Comparison of ENCODE assay signal across 1 cellular context in the genomic region with DNA sequence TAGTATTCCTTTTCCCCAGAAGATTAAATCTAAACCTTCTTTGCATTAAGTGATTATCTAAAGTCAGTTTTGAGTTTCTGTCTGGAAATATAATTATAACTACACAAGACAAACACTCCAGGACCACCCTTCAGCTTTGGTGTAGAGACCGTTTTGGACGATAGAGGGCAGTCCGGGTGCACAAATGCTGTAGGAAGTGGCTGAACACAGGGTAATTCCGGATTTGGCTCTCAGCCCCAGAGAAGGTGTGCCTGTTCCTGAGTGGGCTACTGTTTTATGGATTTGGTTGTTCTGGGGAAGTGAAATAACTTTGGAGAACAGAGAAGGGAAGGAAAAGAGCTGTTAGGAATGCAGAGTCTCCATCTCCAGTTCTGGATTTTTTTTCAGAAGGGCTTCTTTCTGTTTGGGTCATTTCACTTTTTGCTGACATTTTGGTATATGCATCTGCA.
TF ChIP-seq lines count a peak whose summit lies in the region.

No MANE protein-coding gene starts in this region.

TF ChIP-seq in liver, 16 proteins besides CTCF, POLR2A, EP300 and RAD21 (continued from another document):
- TF ChIP-seq, protein P1, sequence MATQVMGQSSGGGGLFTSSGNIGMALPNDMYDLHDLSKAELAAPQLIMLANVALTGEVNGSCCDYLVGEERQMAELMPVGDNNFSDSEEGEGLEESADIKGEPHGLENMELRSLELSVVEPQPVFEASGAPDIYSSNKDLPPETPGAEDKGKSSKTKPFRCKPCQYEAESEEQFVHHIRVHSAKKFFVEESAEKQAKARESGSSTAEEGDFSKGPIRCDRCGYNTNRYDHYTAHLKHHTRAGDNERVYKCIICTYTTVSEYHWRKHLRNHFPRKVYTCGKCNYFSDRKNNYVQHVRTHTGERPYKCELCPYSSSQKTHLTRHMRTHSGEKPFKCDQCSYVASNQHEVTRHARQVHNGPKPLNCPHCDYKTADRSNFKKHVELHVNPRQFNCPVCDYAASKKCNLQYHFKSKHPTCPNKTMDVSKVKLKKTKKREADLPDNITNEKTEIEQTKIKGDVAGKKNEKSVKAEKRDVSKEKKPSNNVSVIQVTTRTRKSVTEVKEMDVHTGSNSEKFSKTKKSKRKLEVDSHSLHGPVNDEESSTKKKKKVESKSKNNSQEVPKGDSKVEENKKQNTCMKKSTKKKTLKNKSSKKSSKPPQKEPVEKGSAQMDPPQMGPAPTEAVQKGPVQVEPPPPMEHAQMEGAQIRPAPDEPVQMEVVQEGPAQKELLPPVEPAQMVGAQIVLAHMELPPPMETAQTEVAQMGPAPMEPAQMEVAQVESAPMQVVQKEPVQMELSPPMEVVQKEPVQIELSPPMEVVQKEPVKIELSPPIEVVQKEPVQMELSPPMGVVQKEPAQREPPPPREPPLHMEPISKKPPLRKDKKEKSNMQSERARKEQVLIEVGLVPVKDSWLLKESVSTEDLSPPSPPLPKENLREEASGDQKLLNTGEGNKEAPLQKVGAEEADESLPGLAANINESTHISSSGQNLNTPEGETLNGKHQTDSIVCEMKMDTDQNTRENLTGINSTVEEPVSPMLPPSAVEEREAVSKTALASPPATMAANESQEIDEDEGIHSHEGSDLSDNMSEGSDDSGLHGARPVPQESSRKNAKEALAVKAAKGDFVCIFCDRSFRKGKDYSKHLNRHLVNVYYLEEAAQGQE (IDR thresholded peaks at IDR 0.05), result no peak
- TF ChIP-seq JUND (IDR thresholded peaks at IDR 0.05), result no peak
- no peak for TF ChIP-seq RXRA (IDR thresholded peaks at IDR 0.05)
- TF ChIP-seq FOXA1 (IDR thresholded peaks at IDR 0.05), result no peak
- TF ChIP-seq, protein P2, sequence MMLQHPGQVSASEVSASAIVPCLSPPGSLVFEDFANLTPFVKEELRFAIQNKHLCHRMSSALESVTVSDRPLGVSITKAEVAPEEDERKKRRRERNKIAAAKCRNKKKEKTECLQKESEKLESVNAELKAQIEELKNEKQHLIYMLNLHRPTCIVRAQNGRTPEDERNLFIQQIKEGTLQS (IDR thresholded peaks at IDR 0.05), result no peak
- TF ChIP-seq GABPA (IDR thresholded peaks at IDR 0.05 in 1 of 2, conservative IDR thresholded peaks at IDR 0.05 in 1 of 2), result no peak
- TF ChIP-seq FOXA2 (IDR thresholded peaks at IDR 0.05), result no peak
- no peak for TF ChIP-seq TAF1 (conservative IDR thresholded peaks at IDR 0.05)
- TF ChIP-seq, protein P3, sequence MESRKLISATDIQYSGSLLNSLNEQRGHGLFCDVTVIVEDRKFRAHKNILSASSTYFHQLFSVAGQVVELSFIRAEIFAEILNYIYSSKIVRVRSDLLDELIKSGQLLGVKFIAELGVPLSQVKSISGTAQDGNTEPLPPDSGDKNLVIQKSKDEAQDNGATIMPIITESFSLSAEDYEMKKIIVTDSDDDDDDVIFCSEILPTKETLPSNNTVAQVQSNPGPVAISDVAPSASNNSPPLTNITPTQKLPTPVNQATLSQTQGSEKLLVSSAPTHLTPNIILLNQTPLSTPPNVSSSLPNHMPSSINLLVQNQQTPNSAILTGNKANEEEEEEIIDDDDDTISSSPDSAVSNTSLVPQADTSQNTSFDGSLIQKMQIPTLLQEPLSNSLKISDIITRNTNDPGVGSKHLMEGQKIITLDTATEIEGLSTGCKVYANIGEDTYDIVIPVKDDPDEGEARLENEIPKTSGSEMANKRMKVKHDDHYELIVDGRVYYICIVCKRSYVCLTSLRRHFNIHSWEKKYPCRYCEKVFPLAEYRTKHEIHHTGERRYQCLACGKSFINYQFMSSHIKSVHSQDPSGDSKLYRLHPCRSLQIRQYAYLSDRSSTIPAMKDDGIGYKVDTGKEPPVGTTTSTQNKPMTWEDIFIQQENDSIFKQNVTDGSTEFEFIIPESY (IDR thresholded peaks at IDR 0.05), result no peak
